In genomic region chr3:128983293-128984069, GRCh38 we compare ENCODE assay signal across 20 cellular contexts. TPM values are rescaled to one million over a fixed set of nuclear protein-coding genes. Genes with fewer than 3 reads are reported as not detected.
"Had no signal": no experiment of that assay in that cellular context is flagged by ENCODE, and none has a peak within 500 bp of the region (broad histone marks: within the 10 kb centered on the region; RNA-seq: fewer than 3 reads in every experiment).

No MANE protein-coding gene starts in this region.

- FAIRE-seq: pancreas had no signal

- H3K4me1 Mint-ChIP-seq: activated naive CD4-positive, alpha-beta T cell treated with anti-CD3 and anti-CD28 coated beads, Interleukin-2, amount 50 U/mL, for 24 hours; mesothelial cell of epicardium had no signal

- H3K36me3 Mint-ChIP-seq: activated CD4-positive, alpha-beta memory T cell treated with anti-CD3 and anti-CD28 coated beads for 36 hours; activated CD8-positive, alpha-beta memory T cell treated with anti-CD3 and anti-CD28 coated beads, Interleukin-2, amount 10 ng/mL, durations not matched to agents 7 days and 5 days; activated naive CD4-positive, alpha-beta T cell treated with anti-CD3 and anti-CD28 coated beads, Interleukin-2, amount 50 U/mL, for 24 hours; mesothelial cell of epicardium had no signal

- DNase-seq: activated CD4-positive, alpha-beta memory T cell treated with anti-CD3 and anti-CD28 coated beads for 36 hours; activated CD4-positive, alpha-beta T cell treated with anti-CD3 and anti-CD28 coated beads for 1 hour; activated CD8-positive, alpha-beta memory T cell treated with anti-CD3 and anti-CD28 coated beads, Interleukin-2, amount 10 ng/mL, durations not matched to agents 7 days and 5 days; activated effector memory CD4-positive, alpha-beta T cell treated with Interleukin-2 at 50 U/mL for 16 hours; activated T-cell treated with anti-CD3 and anti-CD28 coated beads, Interleukin-2, amount 50 U/mL, for 1 hour; adrenal gland; dorsolateral prefrontal cortex; kidney glomerular epithelial cell; left ventricle myocardium superior; pancreas; sigmoid colon; stimulated activated CD4-positive, alpha-beta T cell treated with anti-CD3 and anti-CD28 coated beads, Interleukin-12 subunit alpha, Interleukin-12 subunit beta, amount 100 ng/mL, for 4 hours; stimulated activated CD4-positive, alpha-beta T cell treated with anti-CD3 and anti-CD28 coated beads, Interleukin-2, amount 100 ng/mL, for 24 hours; T-helper 1 cell had no signal

- H3K27me3 ChIP-seq: adrenal gland, dorsolateral prefrontal cortex, esophagus muscularis mucosa, pancreas, sigmoid colon had no signal

- H3K36me3 ChIP-seq: adrenal gland, esophagus muscularis mucosa, pancreas, sigmoid colon, thoracic aorta had no signal

- H3K4me1 ChIP-seq: adrenal gland, esophagus muscularis mucosa, pancreas, sigmoid colon had no signal

- H3K27me3 Mint-ChIP-seq: activated CD4-positive, alpha-beta memory T cell treated with anti-CD3 and anti-CD28 coated beads for 36 hours; activated naive CD4-positive, alpha-beta T cell treated with anti-CD3 and anti-CD28 coated beads, Interleukin-2, amount 50 U/mL, for 24 hours had no signal

- H3K4me3 ChIP-seq: adrenal gland, dorsolateral prefrontal cortex, esophagus muscularis mucosa, pancreas, sigmoid colon, thoracic aorta had no signal

- H3K27ac ChIP-seq: adrenal gland, dorsolateral prefrontal cortex, esophagus muscularis mucosa, pancreas, sigmoid colon, thoracic aorta had no signal

- H3K9me3 ChIP-seq: adrenal gland, esophagus muscularis mucosa, pancreas, sigmoid colon, thoracic aorta had no signal

- H3K27ac Mint-ChIP-seq: activated CD4-positive, alpha-beta memory T cell treated with anti-CD3 and anti-CD28 coated beads for 36 hours; activated CD8-positive, alpha-beta memory T cell treated with anti-CD3 and anti-CD28 coated beads, Interleukin-2, amount 10 ng/mL, durations not matched to agents 7 days and 5 days; activated naive CD4-positive, alpha-beta T cell treated with anti-CD3 and anti-CD28 coated beads, Interleukin-2, amount 50 U/mL, for 24 hours; mesothelial cell of epicardium had no signal

- H3K4me3 Mint-ChIP-seq: activated CD4-positive, alpha-beta memory T cell treated with anti-CD3 and anti-CD28 coated beads for 36 hours; activated CD8-positive, alpha-beta memory T cell treated with anti-CD3 and anti-CD28 coated beads, Interleukin-2, amount 10 ng/mL, durations not matched to agents 7 days and 5 days; activated naive CD4-positive, alpha-beta T cell treated with anti-CD3 and anti-CD28 coated beads, Interleukin-2, amount 50 U/mL, for 24 hours; mesothelial cell of epicardium; neural crest cell had no signal

- H3K9me3 Mint-ChIP-seq: activated CD4-positive, alpha-beta memory T cell treated with anti-CD3 and anti-CD28 coated beads for 36 hours; activated naive CD4-positive, alpha-beta T cell treated with anti-CD3 and anti-CD28 coated beads, Interleukin-2, amount 50 U/mL, for 24 hours; mesothelial cell of epicardium; neural crest cell had no signal

- ATAC-seq: activated CD8-positive, alpha-beta memory T cell treated with anti-CD3 and anti-CD28 coated beads, Interleukin-2, amount 10 ng/mL, durations not matched to agents 7 days and 5 days; left ventricle myocardium superior; pancreas had no signal

RNA-seq across cellular contexts. Expression of gene CFAP92, which starts 10.4 kb away (rescaled TPM):
- total RNA-seq: fibroblast of villous mesenchyme had no signal

RNA-seq across cellular contexts. Expression of gene EFCC1, which starts 17.6 kb away (rescaled TPM):
- total RNA-seq: fibroblast of villous mesenchyme had no signal
